18 cellular contexts compared by ENCODE assay signal in the genomic region with DNA sequence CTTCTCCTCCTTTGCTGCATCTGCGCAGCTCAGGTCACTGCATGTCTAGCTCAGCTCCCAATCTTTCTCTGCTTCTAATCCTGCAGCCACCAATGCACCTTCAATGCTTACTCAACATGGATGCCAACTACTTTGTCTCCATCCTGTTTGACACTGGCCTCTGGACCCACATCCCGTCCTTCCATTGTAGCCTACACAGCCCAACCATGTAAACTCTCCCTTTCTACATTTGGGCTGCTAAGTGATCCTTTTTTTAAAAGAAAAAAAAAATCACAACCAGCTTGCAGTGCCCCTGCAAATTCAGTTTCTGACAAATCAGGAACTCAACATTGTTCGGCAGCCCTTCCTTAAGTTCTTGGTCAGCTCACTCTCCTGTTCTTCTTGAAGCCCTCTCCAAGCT. TPM values are rescaled to one million over a fixed set of nuclear protein-coding genes. Genes with fewer than 3 reads are reported as not detected.
"Had no signal": no experiment of that assay in that cellular context is flagged by ENCODE, and none has a peak within 500 bp of the region (broad histone marks: within the 10 kb centered on the region; RNA-seq: fewer than 3 reads in every experiment).

No MANE protein-coding gene starts in this region.

- H3K9me3 ChIP-seq: esophagus muscularis mucosa, gastroesophageal sphincter, left ventricle myocardium inferior, lower lobe of right lung, neutrophil, spleen had no signal

- H3K4me3 Mint-ChIP-seq: immature natural killer cell; memory B cell; natural killer cell treated with Interleukin-12 subunit alpha and Interleukin-12 subunit beta and Interleukin-15 and Interleukin-18, amount 100 ng/mL, for 72 hours had no signal

- DNase-seq: effector memory CD4-positive, alpha-beta T cell; immature natural killer cell; left ventricle myocardium inferior; lower lobe of right lung; midbrain; posterior cingulate gyrus; spleen; stimulated activated CD4-positive, alpha-beta T cell treated with anti-CD3 and anti-CD28 coated beads, Interleukin-15, amount 100 ng/mL, for 24 hours; stimulated activated CD4-positive, alpha-beta T cell treated with anti-CD3 and anti-CD28 coated beads, Interleukin-1b, Interleukin-23, amount 100 ng/mL, for 48 hours; stimulated activated CD4-positive, alpha-beta T cell treated with anti-CD3 and anti-CD28 coated beads, Interleukin-4, amount 100 ng/mL, for 4 hours; stimulated activated naive CD4-positive, alpha-beta T cell; trophoblast cell had no signal

- ATAC-seq: gastroesophageal sphincter, lower lobe of right lung, sciatic nerve had no signal

- H3K9me3 Mint-ChIP-seq: memory B cell; natural killer cell treated with Interleukin-12 subunit alpha and Interleukin-12 subunit beta and Interleukin-15 and Interleukin-18, amount 100 ng/mL, for 72 hours had no signal

- H3K27me3 Mint-ChIP-seq: memory B cell; natural killer cell treated with Interleukin-12 subunit alpha and Interleukin-12 subunit beta and Interleukin-15 and Interleukin-18, amount 100 ng/mL, for 72 hours had no signal

- H3K27ac Mint-ChIP-seq: memory B cell had no signal

RNA-seq across cellular contexts. Expression of a gene that starts 9.4 kb away (rescaled TPM):
- polyA plus RNA-seq: immature natural killer cell had no signal
